8 cellular contexts compared by ENCODE assay signal in the genomic region with DNA sequence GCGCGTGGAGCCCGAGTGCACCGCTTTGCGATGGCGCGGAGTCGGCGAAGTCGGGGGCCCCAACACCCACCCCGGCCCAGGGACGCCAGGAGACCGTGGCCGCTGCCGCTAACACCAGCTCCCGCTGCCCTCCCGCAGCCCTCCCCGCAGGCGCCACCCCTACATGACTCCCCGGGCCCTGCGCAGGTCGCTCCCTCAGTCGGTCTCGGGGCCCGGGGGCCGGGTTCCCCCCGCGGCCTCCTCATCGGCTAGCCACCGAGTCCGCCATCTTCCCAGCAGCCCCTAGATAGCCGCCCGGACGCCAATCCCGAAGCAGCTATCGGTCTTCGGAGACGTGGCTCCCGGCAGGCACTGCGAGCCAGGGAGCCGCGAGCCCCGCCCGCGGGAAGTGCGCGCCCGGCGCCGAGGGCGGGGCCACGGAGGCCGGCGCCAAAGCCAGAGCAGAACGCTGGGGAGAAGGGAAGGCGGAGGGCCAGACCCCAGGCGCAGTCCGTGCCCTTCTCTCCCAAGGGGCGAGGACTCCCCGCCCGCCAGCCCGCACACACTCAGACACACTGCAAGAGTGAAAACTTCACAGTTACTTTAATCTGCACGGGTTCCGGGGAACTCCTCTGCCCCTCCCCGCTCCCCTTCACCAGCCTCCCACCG. TPM values are rescaled to one million over a fixed set of nuclear protein-coding genes. Genes with fewer than 3 reads are reported as not detected.
DNase-seq lines count a peak whose midpoint lies in the region; FAIRE-seq and TF ChIP-seq lines count a peak whose summit lies in the region.

A gene with protein sequence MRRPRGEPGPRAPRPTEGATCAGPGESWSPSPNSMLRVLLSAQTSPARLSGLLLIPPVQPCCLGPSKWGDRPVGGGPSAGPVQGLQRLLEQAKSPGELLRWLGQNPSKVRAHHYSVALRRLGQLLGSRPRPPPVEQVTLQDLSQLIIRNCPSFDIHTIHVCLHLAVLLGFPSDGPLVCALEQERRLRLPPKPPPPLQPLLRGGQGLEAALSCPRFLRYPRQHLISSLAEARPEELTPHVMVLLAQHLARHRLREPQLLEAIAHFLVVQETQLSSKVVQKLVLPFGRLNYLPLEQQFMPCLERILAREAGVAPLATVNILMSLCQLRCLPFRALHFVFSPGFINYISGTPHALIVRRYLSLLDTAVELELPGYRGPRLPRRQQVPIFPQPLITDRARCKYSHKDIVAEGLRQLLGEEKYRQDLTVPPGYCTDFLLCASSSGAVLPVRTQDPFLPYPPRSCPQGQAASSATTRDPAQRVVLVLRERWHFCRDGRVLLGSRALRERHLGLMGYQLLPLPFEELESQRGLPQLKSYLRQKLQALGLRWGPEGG (minus strand): TSS at position 288 of the 648 bp plus-strand sequence. CDS start 43 bp downstream, at position 245.

- H3K4me3 ChIP-seq in HEK293 (ENCODE audit: low read depth, low read length) (peak within 1 kb of the TSS; percentile 89), neutrophil (ENCODE audit: low read depth in 1 of 2, low read length in 1 of 2) (peak within 1 kb of the TSS; percentile 79 to 99)

- FAIRE-seq in frontal cortex (lab: Jason Lieb, UNC) = no peak

- H3K27ac ChIP-seq in HEK293 (ENCODE audit: extremely low read depth, low read depth, low read length) (peak within 1 kb of the TSS; percentile 75), neutrophil (peak within 1 kb of the TSS; percentile 82), substantia nigra (ENCODE audit: low read depth, low read length, poor library complexity, severe bottlenecking) (peak within 1 kb of the TSS; percentile 92)

- H3K4me1 ChIP-seq in HEK293 (ENCODE audit: control insufficient read depth, insufficient read depth, low read length) (peaks cover 7% of the 10 kb centered on the region; the same call in 1 of the 2 replicates), neutrophil (ENCODE audit: control insufficient read depth in 1 of 2, insufficient read depth in 1 of 2, low read depth in 1 of 2, low read length in 1 of 2) (peaks cover 35 to 44% of the 10 kb centered on the region in 2 experiments)

- H3K9me3 ChIP-seq in HEK293 (ENCODE audit: control insufficient read depth, insufficient read depth, low read depth, low read length) (no peaks in the 10 kb centered on the region), neutrophil (no peaks in the 10 kb centered on the region)

- peaks cover 0 to 39% of the 10 kb centered on the region in 2 experiments; a peak in 1 of 3 replicates for H3K36me3 ChIP-seq in HEK293 (ENCODE audit: control insufficient read depth in 2 of 2, insufficient read depth in 1 of 2, low read length in 2 of 2)
- H3K36me3 ChIP-seq in neutrophil = peaks cover 25% of the 10 kb centered on the region

- peaks cover 20% of the 10 kb centered on the region for H3K27me3 ChIP-seq in neutrophil

- DNase-seq in GF-D8 (lab: John Stamatoyannopoulos, UW) = peak; percentile 75
- DNase-seq in NAMALWA (ENCODE audit: low spot score) = peak; percentile 94
- peak; percentile 90 for DNase-seq in SK-N-DZ (ENCODE audit: low spot score)
- DNase-seq in activated naive CD4-positive, alpha-beta T cell treated with Interleukin-2 at 50 U/mL for 16 hours = peak; percentile 91
- DNase-seq in frontal cortex (ENCODE audit: low spot score in 2 of 2) = peak; percentile 97 to 98
- DNase-seq in substantia nigra (lab: John Stamatoyannopoulos, UW) = peak; percentile 47 to 96 (median 87)

- POLR2A ChIA-PET in HEK293 (lab: Yijun Ruan, JAX) = interaction anchor here (0.6 to 2.0 kb wide), 15 partner anchors 9 to 146 kb away, joined by 3 to 17 read pairs (median 5); partner anchors contain the start of genes ABCB8, ABCF2 and CDK5

- CTCF ChIA-PET in HEK293 (lab: Yijun Ruan, JAX) = interaction anchor here (0.6 to 1.6 kb wide), 5 partner anchors 8 to 36 kb away, joined by 3 to 8 read pairs (median 4); no protein-coding TSS in a partner anchor

- no peak for TF ChIP-seq CTCF in HEK293 (tag by site-specific recombination; IDR thresholded peaks at IDR 0.05)
- TF ChIP-seq CTCF in neutrophil (IDR thresholded peaks at IDR 0.05) = peak; percentile 26

TF ChIP-seq in HEK293, 187 proteins besides CTCF, POLR2A, EP300 and RAD21 (continues in another document):
- TF ChIP-seq ZNF501 (tag by site-specific recombination; IDR thresholded peaks at IDR 0.05) = peak; percentile 90; the same call in 1 of the 2 replicates
- TF ChIP-seq ZNF248 (tag by site-specific recombination; IDR thresholded peaks at IDR 0.05) = no peak
- no peak for TF ChIP-seq ZNF623 (tag by site-specific recombination; IDR thresholded peaks at IDR 0.05)
- TF ChIP-seq ZNF610 (tag by site-specific recombination; IDR thresholded peaks at IDR 0.05; ENCODE audit: borderline replicate concordance) = 0 out of 2 replicates have a peak, but pooled peaks have one; percentile 42
- TF ChIP-seq ZNF707 (tag by site-specific recombination; IDR thresholded peaks at IDR 0.05) = no peak
- TF ChIP-seq, protein P1, sequence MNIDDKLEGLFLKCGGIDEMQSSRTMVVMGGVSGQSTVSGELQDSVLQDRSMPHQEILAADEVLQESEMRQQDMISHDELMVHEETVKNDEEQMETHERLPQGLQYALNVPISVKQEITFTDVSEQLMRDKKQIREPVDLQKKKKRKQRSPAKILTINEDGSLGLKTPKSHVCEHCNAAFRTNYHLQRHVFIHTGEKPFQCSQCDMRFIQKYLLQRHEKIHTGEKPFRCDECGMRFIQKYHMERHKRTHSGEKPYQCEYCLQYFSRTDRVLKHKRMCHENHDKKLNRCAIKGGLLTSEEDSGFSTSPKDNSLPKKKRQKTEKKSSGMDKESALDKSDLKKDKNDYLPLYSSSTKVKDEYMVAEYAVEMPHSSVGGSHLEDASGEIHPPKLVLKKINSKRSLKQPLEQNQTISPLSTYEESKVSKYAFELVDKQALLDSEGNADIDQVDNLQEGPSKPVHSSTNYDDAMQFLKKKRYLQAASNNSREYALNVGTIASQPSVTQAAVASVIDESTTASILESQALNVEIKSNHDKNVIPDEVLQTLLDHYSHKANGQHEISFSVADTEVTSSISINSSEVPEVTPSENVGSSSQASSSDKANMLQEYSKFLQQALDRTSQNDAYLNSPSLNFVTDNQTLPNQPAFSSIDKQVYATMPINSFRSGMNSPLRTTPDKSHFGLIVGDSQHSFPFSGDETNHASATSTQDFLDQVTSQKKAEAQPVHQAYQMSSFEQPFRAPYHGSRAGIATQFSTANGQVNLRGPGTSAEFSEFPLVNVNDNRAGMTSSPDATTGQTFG (tag by site-specific recombination; IDR thresholded peaks at IDR 0.05; ENCODE audit: borderline replicate concordance) = no peak
- no peak for TF ChIP-seq ZNF280C (tag by site-specific recombination; IDR thresholded peaks at IDR 0.05)
- TF ChIP-seq ZNF16 (tag by site-specific recombination; IDR thresholded peaks at IDR 0.05; ENCODE audit: low read depth) = no peak
- 0 out of 2 replicates have a peak, but pooled peaks have one; percentile 2 for TF ChIP-seq ZNF423 (tag by site-specific recombination; IDR thresholded peaks at IDR 0.05)
- no peak for TF ChIP-seq ZNF621 (tag by site-specific recombination; IDR thresholded peaks at IDR 0.05)
- no peak for TF ChIP-seq ZNF223 (tag by site-specific recombination; IDR thresholded peaks at IDR 0.05)
- TF ChIP-seq KLF7 (tag by site-specific recombination; IDR thresholded peaks at IDR 0.05; ENCODE audit: borderline replicate concordance) = no peak; the same call in 1 of the 2 replicates
- TF ChIP-seq ZBTB21 (tag by site-specific recombination; IDR thresholded peaks at IDR 0.05) = no peak
- no peak for TF ChIP-seq HOXA7 (CRISPR knock-in tag; IDR thresholded peaks at IDR 0.05; ENCODE audit: borderline replicate concordance)
- TF ChIP-seq ZNF645 (tag by site-specific recombination; IDR thresholded peaks at IDR 0.05) = no peak
- no peak for TF ChIP-seq SALL2 (tag by site-specific recombination; IDR thresholded peaks at IDR 0.05; ENCODE audit: borderline replicate concordance)
- 0 out of 2 replicates have a peak, but pooled peaks have one; percentile 16 for TF ChIP-seq ZNF777 (tag by site-specific recombination; IDR thresholded peaks at IDR 0.05; ENCODE audit: borderline replicate concordance)
- no peak for TF ChIP-seq ZNF596 (tag by site-specific recombination; IDR thresholded peaks at IDR 0.05)
- TF ChIP-seq MYNN (tag by site-specific recombination; IDR thresholded peaks at IDR 0.05; ENCODE audit: borderline replicate concordance) = no peak
- TF ChIP-seq ZNF558 (tag by site-specific recombination; IDR thresholded peaks at IDR 0.05) = no peak
- TF ChIP-seq ZNF302 (tag by site-specific recombination; IDR thresholded peaks at IDR 0.05; ENCODE audit: low read depth) = no peak
- TF ChIP-seq ZNF324 (tag by site-specific recombination; IDR thresholded peaks at IDR 0.05) = no peak
- no peak for TF ChIP-seq ZNF560 (tag by site-specific recombination; IDR thresholded peaks at IDR 0.05; ENCODE audit: borderline replicate concordance)

RNA-seq across cellular contexts. Expression of the gene that starts here (rescaled TPM):
- polyA plus RNA-seq in SK-N-DZ (2014; cell fraction: cytosol; rRNA removed) = 55.5 and 82.6 TPM in 2 replicates
- 652 and 657 TPM in 2 replicates for polyA plus RNA-seq in SK-N-DZ (2014; cell fraction: nucleus; rRNA removed)
- total RNA-seq in frontal cortex = 32.6 TPM

Comparison
In these comparisons a context has a peak if more than half of its experiments do, and no peak if none do; other contexts are left out.
1. Peak in every context shown above with its lines: DNase-seq, H3K4me3 ChIP-seq and H3K27ac ChIP-seq.